Comparison of ENCODE assay signal across 10 cellular contexts in genomic region chr3:190048831-190049541, GRCh38.
A peak's percentile ranks its signal among the peaks of the same experiment; 100 is the strongest.
DNase-seq lines count a peak whose midpoint lies in the region; ATAC-seq, FAIRE-seq and TF ChIP-seq lines count a peak whose summit lies in the region.
"Had no signal": no experiment of that assay in that cellular context is flagged by ENCODE, and none has a peak within 500 bp of the region (broad histone marks: within the 10 kb centered on the region; RNA-seq: fewer than 3 reads in every experiment).

No MANE protein-coding gene starts in this region.

- H3K9me3 Mint-ChIP-seq in astrocyte (ENCODE audit: unreplicated experiment) = no peaks in the 10 kb centered on the region

- H3K36me3 ChIP-seq in A673 (ENCODE audit: insufficient read depth, low read length, poor library complexity, severe bottlenecking) (no peaks in the 10 kb centered on the region), IMR-90 (ENCODE audit: control insufficient read depth, insufficient read depth, low read length) (no peaks in the 10 kb centered on the region), astrocyte (ENCODE audit: insufficient read depth, low read length) (no peaks in the 10 kb centered on the region), kidney (ENCODE audit: control insufficient read depth in 1 of 2, insufficient read depth in 2 of 2, low read length in 2 of 2) (no peaks in the 10 kb centered on the region), stomach (no peaks in the 10 kb centered on the region)

- dilution Hi-C loops in IMR-90 (cut with HindIII; ENCODE audit: low sequenced_read_pairs, unreplicated experiment) = no loop called here

- peak overlapping the region; percentile 98 for H3K4me2 ChIP-seq in IMR-90 (ENCODE audit: low read depth, low read length)
- peak overlapping the region; percentile 80 for H3K4me2 ChIP-seq in astrocyte (ENCODE audit: low read length)

- H3K27ac Mint-ChIP-seq in astrocyte (ENCODE audit: unreplicated experiment) = peak overlapping the region; percentile 64
- H3K27ac Mint-ChIP-seq: naive B cell had no signal

- peak overlapping the region; percentile 90 for H2BK5ac ChIP-seq in IMR-90 (ENCODE audit: low read depth, low read length, poor library complexity, severe bottlenecking)

- DNase-seq in A673 (ENCODE audit: low spot score) = peak; percentile 68
- DNase-seq in IMR-90 = peak; percentile 83
- peak; percentile 82 for DNase-seq in astrocyte (ENCODE audit: low read depth)
- DNase-seq in kidney = no peak
- DNase-seq in NCI-H1930 (lab: John Stamatoyannopoulos, UW) = no peak
- DNase-seq in 8988T = no peak
- no peak for DNase-seq in GF-D8 (lab: John Stamatoyannopoulos, UW)
- DNase-seq in stomach = no peak
- DNase-seq: naive B cell, NCI-H2081 had no signal

- H3K9ac ChIP-seq in IMR-90 (ENCODE audit: low read depth, low read length) (peak overlapping the region; percentile 81; the same call in 1 of the 2 replicates), astrocyte (ENCODE audit: low read length) (peak overlapping the region; percentile 55), kidney (ENCODE audit: low read length in 2 of 2) (no peak overlapping the region)

- TF ChIP-seq CTCF in A673 (conservative IDR thresholded peaks at IDR 0.05; ENCODE audit: low read depth, low read length) = no peak
- no peak for TF ChIP-seq CTCF in IMR-90 (conservative IDR thresholded peaks at IDR 0.05; ENCODE audit: low read depth, low read length)
- no peak for TF ChIP-seq CTCF in astrocyte (IDR thresholded peaks at IDR 0.05; ENCODE audit: insufficient read depth, low read depth, low read length)
- TF ChIP-seq CTCF in kidney (IDR thresholded peaks at IDR 0.05; ENCODE audit: borderline replicate concordance, extremely low read depth, insufficient read depth) = no peak
- no peak for TF ChIP-seq CTCF in stomach (IDR thresholded peaks at IDR 0.05)

- H4K20me1 ChIP-seq in IMR-90 (ENCODE audit: insufficient read depth, low read length) (no peaks in the 10 kb centered on the region), astrocyte (ENCODE audit: insufficient read depth, low read length) (no peaks in the 10 kb centered on the region)

- H3K4me3 ChIP-seq in A673 (ENCODE audit: low read depth, low read length, poor library complexity, severe bottlenecking) = peak overlapping the region; percentile 29
- H3K4me3 ChIP-seq in IMR-90 (ENCODE audit: insufficient read depth, low read depth, low read length) = peak overlapping the region; percentile 50; the same call in 1 of the 2 replicates
- H3K4me3 ChIP-seq in astrocyte (ENCODE audit: insufficient read depth, low read depth, low read length) = peak overlapping the region; percentile 49
- H3K4me3 ChIP-seq in kidney (ENCODE audit: low read length in 2 of 2) = peak overlapping the region; percentile 20 to 30
- no peak overlapping the region for H3K4me3 ChIP-seq in stomach

- CTCF ChIA-PET in A673 (lab: Charles Lee) = no interaction called here
- CTCF ChIA-PET in IMR-90 (lab: Yijun Ruan, JAX) = interaction anchor here (0.7 to 1.6 kb wide), 2 partner anchors 16 to 245 kb away, joined by 3 to 7 read pairs; no protein-coding TSS in a partner anchor

- peak overlapping the region; percentile 50; the same call in 1 of the 2 replicates for H2BK20ac ChIP-seq in IMR-90 (ENCODE audit: low read depth, low read length)

- no peaks in the 10 kb centered on the region for H3K9me1 ChIP-seq in IMR-90 (ENCODE audit: insufficient read depth, low read length)

- H3K27me3 ChIP-seq in A673 (replicated peaks; ENCODE audit: insufficient read depth, low read depth, low read length, poor library complexity) (no peaks in the 10 kb centered on the region), IMR-90 (ENCODE audit: control insufficient read depth, insufficient read depth, low read length) (no peaks in the 10 kb centered on the region), astrocyte (ENCODE audit: insufficient read depth, low read length) (no peaks in the 10 kb centered on the region), stomach (no peaks in the 10 kb centered on the region)

- H2AFZ ChIP-seq in IMR-90 (replicated peaks; ENCODE audit: low read length, poor library complexity) (no peak overlapping the region), astrocyte (ENCODE audit: low read depth, low read length) (no peak overlapping the region)

- no peak overlapping the region for H2AK5ac ChIP-seq in IMR-90 (ENCODE audit: low read depth, low read length)

- no CpG with 5 or more reads among the region's 10 CpGs for WGBS in IMR-90 (ENCODE audit: extremely low coverage in 2 of 2, insufficient read length in 1 of 2), 2 experiments
- WGBS in stomach, 5 donors = 41 to 57% (median 56%) methylated on average over 10 of the region's 10 CpGs

- H4K91ac ChIP-seq in IMR-90 (ENCODE audit: insufficient read depth, low read depth, low read length) = peak overlapping the region; percentile 54; the same call in 1 of the 2 replicates

- no peak overlapping the region for H2AK9ac ChIP-seq in IMR-90 (replicated peaks; ENCODE audit: low read depth, low read length, poor library complexity)

- peak overlapping the region; percentile 61 for H3K56ac ChIP-seq in IMR-90 (ENCODE audit: extremely low read depth, insufficient read depth, low read length)

- peaks cover 31% of the 10 kb centered on the region for H3K4me1 ChIP-seq in A673 (ENCODE audit: insufficient read depth, low read length, poor library complexity, severe bottlenecking)
- peaks cover 7% of the 10 kb centered on the region for H3K4me1 ChIP-seq in IMR-90 (ENCODE audit: control insufficient read depth, insufficient read depth, low read length)
- peaks cover 12% of the 10 kb centered on the region for H3K4me1 ChIP-seq in astrocyte (ENCODE audit: insufficient read depth, low read length)
- peaks cover 5 to 12% of the 10 kb centered on the region in 2 donors for H3K4me1 ChIP-seq in kidney (ENCODE audit: control insufficient read depth in 1 of 2, insufficient read depth in 1 of 2, low read depth in 1 of 2, low read length in 2 of 2)
- H3K4me1 ChIP-seq in stomach = peaks cover 0 to 13% (median 5%) of the 10 kb centered on the region in 4 donors

- intact Hi-C loops in A673 (cut with micrococcal nuclease; ENCODE audit: unreplicated experiment) (no loop called here), IMR-90 (cut with micrococcal nuclease) (loop anchor here (5.0 kb wide), 1 partner anchor 43 kb away; no protein-coding TSS in a partner anchor), kidney (cut with DNase I) (no loop called here), stomach (cut with DNase I; ENCODE audit: low total_unique reads) (no loop called here)

- no peak for TF ChIP-seq EP300 in stomach (IDR thresholded peaks at IDR 0.05)

- no peak overlapping the region for H3K4me3 Mint-ChIP-seq in astrocyte (ENCODE audit: unreplicated experiment)
- H3K4me3 Mint-ChIP-seq: naive B cell had no signal

- no TSS peak for BruUV-seq in A673 (replicated peaks; lab: Mats Ljungman, UMichigan)
- no TSS peak for BruUV-seq in IMR-90 (replicated peaks; lab: Mats Ljungman, UMichigan)

- peaks cover 3 to 29% of the 10 kb centered on the region in 2 experiments; a peak in 3 of 4 replicates for H3K79me1 ChIP-seq in IMR-90 (ENCODE audit: low read depth in 1 of 2, low read length in 2 of 2)

- no peaks in the 10 kb centered on the region for H3K27me3 Mint-ChIP-seq in astrocyte (ENCODE audit: low read depth, unreplicated experiment)

- POLR2A ChIA-PET in A673 (lab: Charles Lee; ENCODE audit: low non-redundant PET) (interaction anchor here (0.6 kb wide), 1 partner anchor 24 kb away, joined by 3 read pairs; no protein-coding TSS in a partner anchor), IMR-90 (lab: Charles Lee; ENCODE audit: unreplicated experiment) (interaction anchor here (1.1 kb wide), 1 partner anchor 1652 kb away, joined by 9 read pairs; no protein-coding TSS in a partner anchor)

- H3K14ac ChIP-seq in IMR-90 (replicated peaks; ENCODE audit: low read depth, low read length) = peak overlapping the region; percentile 34

- peak overlapping the region; percentile 95 for H3K18ac ChIP-seq in IMR-90 (ENCODE audit: low read depth, low read length)

- peak; percentile 84 for ATAC-seq in IMR-90 (ENCODE audit: low read depth)

- H3K9me3 ChIP-seq in A673 (ENCODE audit: low read depth, low read length, poor library complexity, severe bottlenecking) (no peaks in the 10 kb centered on the region), IMR-90 (ENCODE audit: control insufficient read depth, insufficient read depth, low read length) (no peaks in the 10 kb centered on the region), astrocyte (ENCODE audit: insufficient read depth, low read depth, low read length) (no peaks in the 10 kb centered on the region), kidney (ENCODE audit: control insufficient read depth in 1 of 2, low read length in 2 of 2) (no peaks in the 10 kb centered on the region), stomach (no peaks in the 10 kb centered on the region)

- peak overlapping the region; percentile 15; the same call in 1 of the 2 replicates for H3K4ac ChIP-seq in IMR-90 (ENCODE audit: low read depth, low read length)

- peak overlapping the region; percentile 60 for H3K27ac ChIP-seq in A673 (ENCODE audit: low read depth, low read length, poor library complexity, severe bottlenecking)
- peak overlapping the region; percentile 47; the same call in 1 of the 2 replicates for H3K27ac ChIP-seq in IMR-90 (ENCODE audit: insufficient read depth, low read length)
- H3K27ac ChIP-seq in astrocyte (ENCODE audit: low read depth, low read length) = peak overlapping the region; percentile 33
- H3K27ac ChIP-seq in kidney (ENCODE audit: low read depth in 2 of 2, low read length in 2 of 2) = no peak overlapping the region
- H3K27ac ChIP-seq in stomach = no peak overlapping the region

- H3K23ac ChIP-seq in IMR-90 (ENCODE audit: low read depth, low read length) = peak overlapping the region; percentile 42; the same call in 1 of the 2 replicates

- in situ Hi-C loops in IMR-90 (cut with MboI; ENCODE audit: low sequenced_read_pairs) = no loop called here

- no peaks in the 10 kb centered on the region for H3K36me3 Mint-ChIP-seq in astrocyte (ENCODE audit: low read depth, unreplicated experiment)
- H3K36me3 Mint-ChIP-seq: naive B cell had no signal

- no peak for TF ChIP-seq RAD21 in IMR-90 (IDR thresholded peaks at IDR 0.05; ENCODE audit: low read length)

- peak overlapping the region; percentile 43; the same call in 2 of the 3 replicates for H2BK15ac ChIP-seq in IMR-90 (ENCODE audit: low read depth, low read length)

- peak overlapping the region; percentile 69; the same call in 1 of the 2 replicates for H4K5ac ChIP-seq in IMR-90 (ENCODE audit: low read depth, low read length)

- H3K4me1 Mint-ChIP-seq in astrocyte (ENCODE audit: low read depth, unreplicated experiment) = peaks cover 47% of the 10 kb centered on the region
- H3K4me1 Mint-ChIP-seq: naive B cell had no signal

- FAIRE-seq in astrocyte (lab: Jason Lieb, UNC) = peak; percentile 66
- FAIRE-seq in kidney (lab: Jason Lieb, UNC) = no peak

- H2BK120ac ChIP-seq in IMR-90 (ENCODE audit: low read depth, low read length) = peak overlapping the region; percentile 78; the same call in 1 of the 2 replicates

- peak overlapping the region; percentile 44 to 67 for H4K8ac ChIP-seq in IMR-90 (ENCODE audit: low read depth in 2 of 2, low read length in 2 of 2)

- no peaks in the 10 kb centered on the region for H3K79me2 ChIP-seq in astrocyte (ENCODE audit: insufficient read depth, low read length)

- no peak for TF ChIP-seq POLR2A in IMR-90 (IDR thresholded peaks at IDR 0.05; ENCODE audit: low read depth, low read length)
- no peak for TF ChIP-seq POLR2A in stomach (IDR thresholded peaks at IDR 0.05)

TF ChIP-seq in IMR-90, 13 proteins besides CTCF, POLR2A, EP300 and RAD21 (continues in another document):
- no peak for TF ChIP-seq RFX5 (IDR thresholded peaks at IDR 0.05; ENCODE audit: low read depth, low read length)

Comparison
In these comparisons a context has a peak if more than half of its experiments do, and no peak if none do; other contexts are left out.
1. DNase-seq: peak in A673 (single experiment), IMR-90 (single experiment) and astrocyte (single experiment); none in kidney (single experiment), NCI-H1930 (0 of 2), 8988T (single experiment), GF-D8 (single experiment) and stomach (single experiment).
2. H3K27ac ChIP-seq: peak in A673 (single experiment), IMR-90 (single experiment) and astrocyte (single experiment); none in kidney (0 of 2) and stomach (0 of 5).
3. H3K4me3 ChIP-seq: peak in A673 (single experiment), IMR-90 (single experiment), astrocyte (single experiment) and kidney (2 of 2); none in stomach (0 of 4).
4. H3K9ac ChIP-seq: peak in IMR-90 (single experiment) and astrocyte (single experiment); none in kidney (0 of 2).